ENCODE assay signal across 19 cellular contexts in the genomic region with DNA sequence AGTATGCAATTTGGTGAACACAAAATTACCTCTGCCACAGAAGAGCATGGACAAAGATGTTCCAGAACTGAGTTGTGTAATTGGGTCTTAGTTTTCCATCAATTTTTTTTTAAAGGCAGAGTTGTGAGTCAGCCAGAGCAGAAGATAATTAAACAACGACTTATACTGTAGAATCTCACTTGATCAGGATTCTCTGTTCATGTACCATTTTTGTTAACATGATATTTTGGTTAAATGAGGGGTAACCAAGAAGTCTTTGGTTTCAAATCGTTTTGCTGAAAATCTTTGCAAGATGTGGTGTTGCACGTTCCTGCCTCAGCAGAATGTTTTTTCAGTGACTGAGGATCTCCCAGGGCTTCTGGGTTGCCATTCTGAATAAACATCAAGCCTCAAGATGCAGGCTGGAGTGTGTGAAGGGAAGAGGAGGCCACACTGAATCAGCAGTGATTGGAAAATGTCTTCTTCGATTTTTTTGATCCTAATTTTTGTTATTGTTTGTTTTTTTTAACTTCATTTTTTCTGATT.
DNase-seq lines count a peak whose midpoint lies in the region; TF ChIP-seq lines count a peak whose summit lies in the region.
"Had no signal": no experiment of that assay in that cellular context is flagged by ENCODE, and none has a peak within 500 bp of the region (broad histone marks: within the 10 kb centered on the region; RNA-seq: fewer than 3 reads in every experiment).

No MANE protein-coding gene starts in this region.

- no peaks in the 10 kb centered on the region for H3K36me3 ChIP-seq in tibial artery
- H3K36me3 ChIP-seq: BLaER1 treated with 17β-estradiol and CSF1 and Interleukin-3, amounts not matched to agents 10 nM and 100 nM had no signal

- H3K4me3 ChIP-seq in tibial artery = no peak overlapping the region
- H3K4me3 ChIP-seq: A549; BLaER1 treated with 17β-estradiol and CSF1 and Interleukin-3, amounts not matched to agents 10 nM and 100 nM; GM12878 had no signal

- intact Hi-C loops in tibial artery (cut with DNase I; ENCODE audit: low total_unique reads) = no loop called here

- no peak overlapping the region for H3K27ac ChIP-seq in tibial artery
- H3K27ac ChIP-seq: 22Rv1; A549; BLaER1 treated with 17β-estradiol and CSF1 and Interleukin-3, amounts not matched to agents 10 nM and 100 nM; HL-60 had no signal

- H3K4me1 ChIP-seq in tibial artery = no peaks in the 10 kb centered on the region
- H3K4me1 ChIP-seq: A549; BLaER1 treated with 17β-estradiol and CSF1 and Interleukin-3, amounts not matched to agents 10 nM and 100 nM had no signal

- DNase-seq in AG08395 (ENCODE audit: low spot score) (peak; percentile 7), amniotic stem cell (lab: John Stamatoyannopoulos, UW) (peak; percentile 16), fibroblast of gingiva (ENCODE audit: low read depth) (peak; percentile 51), stromal cell of bone marrow (ENCODE audit: low read depth) (peak; percentile 56), activated T-cell treated with anti-CD3 and anti-CD28 coated beads for 4 hours (no peak), tibial artery (no peak)
- DNase-seq in activated CD4-positive, alpha-beta T cell treated with anti-CD3 and anti-CD28 coated beads, Interleukin-2, amount 50 U/mL, for 1 hour = no peak
- DNase-seq: Calu3; CD8-positive, alpha-beta T cell; DMS79 treated with DMSO at 0.1 percent for 48 hours; EL; GOT3; H7; HFFc6 had no signal

- no peaks in the 10 kb centered on the region for H3K27me3 ChIP-seq in tibial artery
- H3K27me3 ChIP-seq: BLaER1 treated with 17β-estradiol and CSF1 and Interleukin-3, amounts not matched to agents 10 nM and 100 nM had no signal

- TF ChIP-seq CTCF in tibial artery (IDR thresholded peaks at IDR 0.05) = no peak

- no peaks in the 10 kb centered on the region for H3K9me3 ChIP-seq in tibial artery
- H3K9me3 ChIP-seq: A549 had no signal

Comparison
In these comparisons a context has a peak if more than half of its experiments do, and no peak if none do; other contexts are left out.
1. DNase-seq: peak in AG08395 (single experiment), amniotic stem cell (single experiment), fibroblast of gingiva (single experiment) and stromal cell of bone marrow (single experiment); none in activated T-cell treated with anti-CD3 and anti-CD28 coated beads for 4 hours (single experiment), tibial artery (0 of 2) and activated CD4-positive, alpha-beta T cell treated with anti-CD3 and anti-CD28 coated beads, Interleukin-2, amount 50 U/mL, for 1 hour (single experiment).